ENCODE assay signal across 20 cellular contexts in genomic region chr11:62796281-62796680, GRCh38.
"Had no signal": no experiment of that assay in that cellular context is flagged by ENCODE, and none has a peak within 500 bp of the region (broad histone marks: within the 10 kb centered on the region; RNA-seq: fewer than 3 reads in every experiment).

No MANE protein-coding gene starts in this region.

- H3K9me3 Mint-ChIP-seq: activated CD4-positive, alpha-beta T cell treated with anti-CD3 and anti-CD28 coated beads, Interleukin-2, amount 10 ng/mL, durations not matched to agents 24 days and 14 days; activated T-helper 1 cell treated with anti-CD3 and anti-CD28 coated beads, Interleukin-12 subunit alpha, Interleukin-12 subunit beta, Interleukin-2, Interleukin-4 antibody, amounts not matched to agents 30 ng/mL and 10 ng/mL and 1 ng/mL, durations not matched to agents 14 hours and 24 hours and 36 hours; neural progenitor cell had no signal

- H3K27ac ChIP-seq: body of pancreas, heart left ventricle, left ventricle myocardium inferior, neural progenitor cell, tibial artery had no signal

- H3K4me3 ChIP-seq: body of pancreas, dorsolateral prefrontal cortex, gastrocnemius medialis, heart left ventricle, left ventricle myocardium inferior, neural progenitor cell, tibial artery had no signal

- H3K27ac Mint-ChIP-seq: activated CD4-positive, alpha-beta T cell treated with anti-CD3 and anti-CD28 coated beads, Interleukin-2, amount 10 ng/mL, durations not matched to agents 24 days and 14 days; neural progenitor cell had no signal

- H3K9ac ChIP-seq: neural progenitor cell had no signal

- H3K4me1 ChIP-seq: neural progenitor cell had no signal

- H3K9me3 ChIP-seq: body of pancreas, gastrocnemius medialis, heart left ventricle, left ventricle myocardium inferior, tibial artery had no signal

- H3K27me3 ChIP-seq: body of pancreas, dorsolateral prefrontal cortex, gastrocnemius medialis, heart left ventricle, neural progenitor cell, tibial artery had no signal

- H3K4me3 Mint-ChIP-seq: activated CD4-positive, alpha-beta T cell treated with anti-CD3 and anti-CD28 coated beads, Interleukin-2, amount 10 ng/mL, durations not matched to agents 24 days and 14 days; activated naive CD8-positive, alpha-beta T cell; activated T-helper 1 cell treated with anti-CD3 and anti-CD28 coated beads, Interleukin-12 subunit alpha, Interleukin-12 subunit beta, Interleukin-2, Interleukin-4 antibody, amounts not matched to agents 30 ng/mL and 10 ng/mL and 1 ng/mL, durations not matched to agents 14 hours and 24 hours and 36 hours; neural progenitor cell had no signal

- ATAC-seq: body of pancreas, gastrocnemius medialis, heart left ventricle, sciatic nerve had no signal

- DNase-seq: activated CD4-positive, alpha-beta T cell treated with anti-CD3 and anti-CD28 coated beads, Interleukin-2, amount 10 ng/mL, durations not matched to agents 24 days and 14 days; activated CD8-positive, alpha-beta memory T cell treated with anti-CD3 and anti-CD28 coated beads, Interleukin-2, amount 50 U/mL, for 4 hours; activated gamma-delta T cell treated with Interleukin-2 at 50 U/mL for 16 hours; amygdala; body of pancreas; dorsolateral prefrontal cortex; gastrocnemius medialis; heart left ventricle; kidney glomerular epithelial cell; left ventricle myocardium inferior; mammary epithelial cell; stimulated activated CD4-positive, alpha-beta T cell treated with anti-CD3 and anti-CD28 coated beads, Interleukin-4, amount 100 ng/mL, for 4 hours; stimulated activated naive CD4-positive, alpha-beta T cell treated with Interleukin-2 at 50 U/mL for 16 hours; substantia nigra; T1000; tibial artery had no signal

- H2AFZ ChIP-seq: neural progenitor cell had no signal

- H3K4me2 ChIP-seq: neural progenitor cell had no signal

- H3K27me3 Mint-ChIP-seq: activated CD4-positive, alpha-beta T cell treated with anti-CD3 and anti-CD28 coated beads, Interleukin-2, amount 10 ng/mL, durations not matched to agents 24 days and 14 days; activated naive CD8-positive, alpha-beta T cell had no signal
